ENCODE assay signal across 17 cellular contexts in genomic region chr13:29562762-29563161, GRCh38. TPM values are rescaled to one million over a fixed set of nuclear protein-coding genes. Genes with fewer than 3 reads are reported as not detected.
DNase-seq lines count a peak whose midpoint lies in the region; ATAC-seq and TF ChIP-seq lines count a peak whose summit lies in the region.
"Had no signal": no experiment of that assay in that cellular context is flagged by ENCODE, and none has a peak within 500 bp of the region (broad histone marks: within the 10 kb centered on the region; RNA-seq: fewer than 3 reads in every experiment).

No MANE protein-coding gene starts in this region.

- peaks cover 73% of the 10 kb centered on the region for H4K20me1 ChIP-seq in SK-N-SH (ENCODE audit: insufficient read depth)
- peaks cover 77% of the 10 kb centered on the region for H4K20me1 ChIP-seq in IMR-90 (ENCODE audit: insufficient read depth, low read length)
- peaks cover 12% of the 10 kb centered on the region for H4K20me1 ChIP-seq in hepatocyte (ENCODE audit: insufficient read depth, poor library complexity, severe bottlenecking)

- H3K27ac ChIP-seq in SK-N-SH (ENCODE audit: low read depth in 2 of 2, low read length in 1 of 2) (no peak overlapping the region), IMR-90 (ENCODE audit: insufficient read depth, low read length) (no peak overlapping the region), endodermal cell (ENCODE audit: low read depth, low read length) (no peak overlapping the region), hepatocyte (no peak overlapping the region)
- H3K27ac ChIP-seq: 22Rv1, Peyer's patch had no signal

- no peak for DNase-seq in SK-N-SH
- DNase-seq in IMR-90: no peak
- peak; percentile 32 for DNase-seq in endodermal cell
- DNase-seq in posterior cingulate gyrus: no peak
- no peak for DNase-seq in HPDE6-E6E7 (ENCODE audit: extremely low spot score)
- no peak for DNase-seq in hepatocyte (ENCODE audit: low spot score)
- DNase-seq: EL, NCI-H1417 treated with DMSO at 0.1 percent for 48 hours, NCI-H2029 treated with DMSO at 0.1 percent for 48 hours, NCI-H510A, NCI-H82, Peyer's patch, SHP77 treated with DMSO at 0.1 percent for 48 hours had no signal

- ATAC-seq in SK-N-SH treated with all-trans-retinoic acid at 6 μM for 48 hours (peak; percentile 22; the same call in 1 of the 3 replicates), IMR-90 (ENCODE audit: low read depth) (0 out of 2 replicates have a peak, but pooled peaks have one; percentile 35)
- ATAC-seq in stimulated activated memory B cell treated with anti-CD40 and anti-IgM and Interleukin-4, amounts not matched to agents 10 μg/mL and 1 μg/mL and 100 μg/mL, for 72 hours: no peak

- H3K4me1 Mint-ChIP-seq in endodermal cell: peaks cover 12% of the 10 kb centered on the region
- peaks cover 47% of the 10 kb centered on the region for H3K4me1 Mint-ChIP-seq in stimulated activated memory B cell treated with anti-CD40 and anti-IgM and Interleukin-4, amounts not matched to agents 10 μg/mL and 1 μg/mL and 100 μg/mL, for 72 hours

- no peak overlapping the region for H3K4ac ChIP-seq in IMR-90 (ENCODE audit: low read depth, low read length)

- 91% methylated on average over 3 of the region's 3 CpGs for WGBS in SK-N-SH (ENCODE audit: low lambda C conversion rate)
- 68% methylated on average over 3 of the region's 3 CpGs; no CpG with 5 or more reads in 1 of the 2 experiments for WGBS in IMR-90 (ENCODE audit: extremely low coverage in 2 of 2, insufficient read length in 1 of 2), 2 experiments
- 78 to 89% methylated on average over 3 of the region's 3 CpGs for WGBS in endodermal cell (ENCODE audit: insufficient coverage in 1 of 2, insufficient read length in 1 of 2), 2 experiments
- WGBS in hepatocyte (ENCODE audit: low lambda C conversion rate, missing lambda C conversion rate): 90% methylated on average over 3 of the region's 3 CpGs

- peaks cover 15 to 17% of the 10 kb centered on the region in 2 experiments; a peak in 3 of 4 replicates for H3K4me1 ChIP-seq in SK-N-SH (ENCODE audit: control insufficient read depth in 1 of 2, insufficient read depth in 2 of 2, low read depth in 1 of 2, low read length in 1 of 2)
- peaks cover 6% of the 10 kb centered on the region for H3K4me1 ChIP-seq in IMR-90 (ENCODE audit: control insufficient read depth, insufficient read depth, low read length)
- H3K4me1 ChIP-seq in endodermal cell (ENCODE audit: control insufficient read depth, insufficient read depth, low read length): no peaks in the 10 kb centered on the region
- H3K4me1 ChIP-seq in hepatocyte (ENCODE audit: insufficient read depth): no peaks in the 10 kb centered on the region
- H3K4me1 ChIP-seq: Peyer's patch had no signal

- no peak for TF ChIP-seq EP300 in SK-N-SH (IDR thresholded peaks at IDR 0.05; ENCODE audit: borderline replicate concordance in 1 of 2, low read depth in 1 of 2, low read length in 1 of 2)

- no peaks in the 10 kb centered on the region for H3K27me3 Mint-ChIP-seq in endodermal cell (ENCODE audit: insufficient read depth)
- no peaks in the 10 kb centered on the region for H3K27me3 Mint-ChIP-seq in stimulated activated memory B cell treated with anti-CD40 and anti-IgM and Interleukin-4, amounts not matched to agents 10 μg/mL and 1 μg/mL and 100 μg/mL, for 72 hours
- H3K27me3 Mint-ChIP-seq: IgD-negative memory B cell had no signal

- no peak overlapping the region for H4K5ac ChIP-seq in IMR-90 (ENCODE audit: low read depth, low read length)

- H3K9me2 ChIP-seq in SK-N-SH: no peaks in the 10 kb centered on the region
- no peaks in the 10 kb centered on the region for H3K9me2 ChIP-seq in hepatocyte (replicated peaks; ENCODE audit: insufficient read depth)

- POLR2A ChIA-PET in SK-N-SH (lab: Yijun Ruan, JAX) (no interaction called here), IMR-90 (lab: Charles Lee; ENCODE audit: unreplicated experiment) (no interaction called here)

- no peaks in the 10 kb centered on the region for H3K36me3 Mint-ChIP-seq in endodermal cell (ENCODE audit: low read depth)
- H3K36me3 Mint-ChIP-seq in stimulated activated memory B cell treated with anti-CD40 and anti-IgM and Interleukin-4, amounts not matched to agents 10 μg/mL and 1 μg/mL and 100 μg/mL, for 72 hours: no peaks in the 10 kb centered on the region
- H3K36me3 Mint-ChIP-seq: IgD-negative memory B cell had no signal

- H3K4me3 Mint-ChIP-seq in endodermal cell: no peak overlapping the region
- no peak overlapping the region for H3K4me3 Mint-ChIP-seq in stimulated activated memory B cell treated with anti-CD40 and anti-IgM and Interleukin-4, amounts not matched to agents 10 μg/mL and 1 μg/mL and 100 μg/mL, for 72 hours
- H3K4me3 Mint-ChIP-seq: IgD-negative memory B cell had no signal

- H3K18ac ChIP-seq in IMR-90 (ENCODE audit: low read depth, low read length): no peak overlapping the region

- dilution Hi-C loops in IMR-90 (cut with HindIII; ENCODE audit: low sequenced_read_pairs, unreplicated experiment): no loop called here

- in situ Hi-C loops in IMR-90 (cut with MboI; ENCODE audit: low sequenced_read_pairs): no loop called here

- BruUV-seq in IMR-90 (replicated peaks; lab: Mats Ljungman, UMichigan): no TSS peak

- no peak overlapping the region for H2AK5ac ChIP-seq in IMR-90 (ENCODE audit: low read depth, low read length)

- H3K27me3 ChIP-seq in SK-N-SH (ENCODE audit: insufficient read depth): no peaks in the 10 kb centered on the region
- no peaks in the 10 kb centered on the region for H3K27me3 ChIP-seq in IMR-90 (ENCODE audit: control insufficient read depth, insufficient read depth, low read length)
- H3K27me3 ChIP-seq in endodermal cell (ENCODE audit: control insufficient read depth, insufficient read depth, low read length, poor library complexity, severe bottlenecking): no peaks in the 10 kb centered on the region
- H3K27me3 ChIP-seq in hepatocyte: no peaks in the 10 kb centered on the region
- H3K27me3 ChIP-seq: Peyer's patch had no signal

- no peaks in the 10 kb centered on the region for H3K9me3 ChIP-seq in SK-N-SH
- H3K9me3 ChIP-seq in IMR-90 (ENCODE audit: control insufficient read depth, insufficient read depth, low read length): no peaks in the 10 kb centered on the region
- no peaks in the 10 kb centered on the region for H3K9me3 ChIP-seq in endodermal cell (ENCODE audit: control insufficient read depth, low read length)
- no peaks in the 10 kb centered on the region for H3K9me3 ChIP-seq in hepatocyte (ENCODE audit: low read depth)
- H3K9me3 ChIP-seq: Peyer's patch had no signal

- TF ChIP-seq RAD21 in SK-N-SH (IDR thresholded peaks at IDR 0.05; ENCODE audit: low read length): no peak
- no peak for TF ChIP-seq RAD21 in IMR-90 (IDR thresholded peaks at IDR 0.05; ENCODE audit: low read length)

- no peak overlapping the region for H2BK15ac ChIP-seq in IMR-90 (ENCODE audit: low read depth, low read length)

- peaks cover 24 to 69% of the 10 kb centered on the region in 2 experiments for H3K79me1 ChIP-seq in IMR-90 (ENCODE audit: low read depth in 1 of 2, low read length in 2 of 2)

- H2BK20ac ChIP-seq in IMR-90 (ENCODE audit: low read depth, low read length): no peak overlapping the region

- H3K56ac ChIP-seq in IMR-90 (ENCODE audit: extremely low read depth, insufficient read depth, low read length): no peak overlapping the region

- TF ChIP-seq CTCF in SK-N-SH (IDR thresholded peaks at IDR 0.05): no peak
- TF ChIP-seq CTCF in IMR-90 (conservative IDR thresholded peaks at IDR 0.05; ENCODE audit: low read depth, low read length): no peak
- TF ChIP-seq CTCF in endodermal cell (conservative IDR thresholded peaks at IDR 0.05): no peak
- TF ChIP-seq CTCF in hepatocyte (IDR thresholded peaks at IDR 0.05; ENCODE audit: poor library complexity): no peak

- no peaks in the 10 kb centered on the region for H3F3A ChIP-seq in SK-N-SH (replicated peaks; ENCODE audit: insufficient read depth)

- peaks cover 0 to 6% of the 10 kb centered on the region in 2 experiments for H3K36me3 ChIP-seq in SK-N-SH (replicated peaks in 1 of 2; ENCODE audit: control insufficient read depth in 1 of 2, insufficient read depth in 2 of 2, low read length in 1 of 2)
- no peaks in the 10 kb centered on the region for H3K36me3 ChIP-seq in IMR-90 (ENCODE audit: control insufficient read depth, insufficient read depth, low read length)
- no peaks in the 10 kb centered on the region for H3K36me3 ChIP-seq in endodermal cell (ENCODE audit: control insufficient read depth, insufficient read depth, low read length)
- H3K36me3 ChIP-seq in hepatocyte (replicated peaks; ENCODE audit: insufficient read depth, low read depth): no peaks in the 10 kb centered on the region
- H3K36me3 ChIP-seq: Peyer's patch had no signal

- H3K9ac ChIP-seq in SK-N-SH (no peak overlapping the region), IMR-90 (ENCODE audit: low read depth, low read length) (no peak overlapping the region), endodermal cell (ENCODE audit: extremely low read depth, low read length, poor library complexity, severe bottlenecking) (no peak overlapping the region)

- H3K4me2 ChIP-seq in SK-N-SH (no peak overlapping the region), IMR-90 (ENCODE audit: low read depth, low read length) (no peak overlapping the region), hepatocyte (no peak overlapping the region)

- H3K14ac ChIP-seq in IMR-90 (replicated peaks; ENCODE audit: low read depth, low read length): no peak overlapping the region

- intact Hi-C loops in IMR-90 (cut with micrococcal nuclease): no loop called here
- intact Hi-C loops in posterior cingulate gyrus (cut with DNase I): no loop called here

- CTCF ChIA-PET in SK-N-SH (lab: Yijun Ruan, JAX) (interaction anchor here (1.0 to 1.8 kb wide), 2 partner anchors 10 to 55 kb away, joined by 5 read pairs; no protein-coding TSS in a partner anchor), IMR-90 (lab: Yijun Ruan, JAX) (no interaction called here)

- H4K8ac ChIP-seq in IMR-90 (ENCODE audit: low read depth in 2 of 2, low read length in 2 of 2): no peak overlapping the region

- no peak overlapping the region for H2AK9ac ChIP-seq in IMR-90 (replicated peaks; ENCODE audit: low read depth, low read length, poor library complexity)

- no peak for TF ChIP-seq POLR2A in IMR-90 (IDR thresholded peaks at IDR 0.05; ENCODE audit: low read depth, low read length)

- H3K27ac Mint-ChIP-seq in endodermal cell: no peak overlapping the region
- peak overlapping the region; percentile 46 for H3K27ac Mint-ChIP-seq in stimulated activated memory B cell treated with anti-CD40 and anti-IgM and Interleukin-4, amounts not matched to agents 10 μg/mL and 1 μg/mL and 100 μg/mL, for 72 hours
- H3K27ac Mint-ChIP-seq: IgD-negative memory B cell had no signal

- no peak overlapping the region for H2AFZ ChIP-seq in SK-N-SH (ENCODE audit: low read depth)
- no peak overlapping the region for H2AFZ ChIP-seq in IMR-90 (replicated peaks; ENCODE audit: low read length, poor library complexity)
- H2AFZ ChIP-seq in hepatocyte: no peak overlapping the region

- H3K9me3 Mint-ChIP-seq in endodermal cell: no peaks in the 10 kb centered on the region
- H3K9me3 Mint-ChIP-seq in stimulated activated memory B cell treated with anti-CD40 and anti-IgM and Interleukin-4, amounts not matched to agents 10 μg/mL and 1 μg/mL and 100 μg/mL, for 72 hours: no peaks in the 10 kb centered on the region
- H3K9me3 Mint-ChIP-seq: IgD-negative memory B cell had no signal

- no peak overlapping the region for H3K4me3 ChIP-seq in SK-N-SH (ENCODE audit: low read depth in 2 of 2, low read length in 1 of 2)
- H3K4me3 ChIP-seq in IMR-90 (ENCODE audit: insufficient read depth, low read depth, low read length): no peak overlapping the region
- no peak overlapping the region for H3K4me3 ChIP-seq in endodermal cell (ENCODE audit: low read length)
- H3K4me3 ChIP-seq in hepatocyte: no peak overlapping the region
- H3K4me3 ChIP-seq: Peyer's patch had no signal

- H3K79me2 ChIP-seq in SK-N-SH (ENCODE audit: insufficient read depth) (peaks cover 84% of the 10 kb centered on the region), hepatocyte (peaks cover 67% of the 10 kb centered on the region)

- H3K9me1 ChIP-seq in IMR-90 (ENCODE audit: insufficient read depth, low read length): peaks cover 28% of the 10 kb centered on the region

- H4K91ac ChIP-seq in IMR-90 (ENCODE audit: insufficient read depth, low read depth, low read length): no peak overlapping the region

- no peak overlapping the region for H3K23ac ChIP-seq in IMR-90 (ENCODE audit: low read depth, low read length)

- H2BK5ac ChIP-seq in IMR-90 (ENCODE audit: low read depth, low read length, poor library complexity, severe bottlenecking): no peak overlapping the region

- H2BK120ac ChIP-seq in IMR-90 (ENCODE audit: low read depth, low read length): no peak overlapping the region

RNA-seq across cellular contexts. Expression of gene SLC7A1, which starts 32.7 kb away (rescaled TPM):
- polyA plus RNA-seq in SK-N-SH (2012; rRNA removed) (9.3 and 14.0 TPM in 2 replicates), IMR-90 (2012; rRNA removed) (20.4 and 22.3 TPM in 2 replicates), hepatocyte (9.8 and 10.1 TPM in 2 replicates)
- 9.1 and 11.8 TPM in 2 replicates for polyA plus RNA-seq in SK-N-SH (2012; cell fraction: cytosol; rRNA removed)
- 15.4 and 20.8 TPM in 2 replicates for polyA plus RNA-seq in SK-N-SH (2012; cell fraction: nucleus; rRNA removed)
- total RNA-seq in IMR-90 (2012; rRNA removed) (9.7 and 10.3 TPM in 2 replicates), endodermal cell (10 to 100 TPM; 26.0 to 27.3 TPM), hepatocyte (10.8 and 16.2 TPM in 2 replicates)
- polyA plus RNA-seq in IMR-90 (2012; cell fraction: cytosol; rRNA removed): 10.1 and 16.9 TPM in 2 replicates
- 25.5 and 27.8 TPM in 2 replicates for polyA plus RNA-seq in IMR-90 (2012; cell fraction: nucleus; rRNA removed; ENCODE audit: low replicate concordance)
- 28.0 TPM for polyA plus RNA-seq in endodermal cell (2013, experiment 1 of 2)
- polyA plus RNA-seq in endodermal cell (2013, experiment 2 of 2): 19.5 TPM
